In genomic region chr10:11516419-11516721, GRCh38 we compare ENCODE assay signal across 14 cellular contexts.
DNase-seq lines count a peak whose midpoint lies in the region; ATAC-seq lines count a peak whose summit lies in the region.
"Had no signal": no experiment of that assay in that cellular context is flagged by ENCODE, and none has a peak within 500 bp of the region (broad histone marks: within the 10 kb centered on the region; RNA-seq: fewer than 3 reads in every experiment).

No MANE protein-coding gene starts in this region.

- ATAC-seq in GM21723 (IDR thresholded peaks at IDR 0.05; ENCODE audit: unreplicated experiment) (peak; percentile 56), HG03439 (IDR thresholded peaks at IDR 0.05; ENCODE audit: unreplicated experiment) (peak; percentile 49), naive B cell (ENCODE audit: low read depth in 2 of 2) (peak; percentile 79 to 84)

- intact Hi-C loops in activated CD4-positive, alpha-beta T cell treated with anti-CD3 and anti-CD28 coated beads, Interleukin-2, amount 10 ng/mL, durations not matched to agents 24 days and 14 days (cut with micrococcal nuclease) = loop anchor here (1.0 to 5.0 kb wide), 6 partner anchors 22 to 194 kb away; partner anchors contain the start of gene USP6NL

- no peak overlapping the region for H3K4me3 Mint-ChIP-seq in activated CD4-positive, alpha-beta T cell treated with anti-CD3 and anti-CD28 coated beads, Interleukin-2, amount 10 ng/mL, durations not matched to agents 24 days and 14 days
- peak overlapping the region in 3 of 8 donors; percentile 28 to 36 (median 34) for H3K4me3 Mint-ChIP-seq in naive B cell
- H3K4me3 Mint-ChIP-seq: T-cell had no signal

- peaks cover 46% of the 10 kb centered on the region for H3K27me3 Mint-ChIP-seq in activated CD4-positive, alpha-beta T cell treated with anti-CD3 and anti-CD28 coated beads, Interleukin-2, amount 10 ng/mL, durations not matched to agents 24 days and 14 days
- H3K27me3 Mint-ChIP-seq in naive B cell = no peaks in the 10 kb centered on the region
- H3K27me3 Mint-ChIP-seq: T-cell had no signal

- no peak overlapping the region for H3K27ac Mint-ChIP-seq in activated CD4-positive, alpha-beta T cell treated with anti-CD3 and anti-CD28 coated beads, Interleukin-2, amount 10 ng/mL, durations not matched to agents 24 days and 14 days
- peak overlapping the region in 2 of 6 donors; percentile 19 to 38 for H3K27ac Mint-ChIP-seq in naive B cell
- H3K27ac Mint-ChIP-seq: T-cell had no signal

- H3K27ac ChIP-seq in caudate nucleus (ENCODE audit: low read depth, low read length) = no peak overlapping the region
- H3K27ac ChIP-seq: colonic mucosa, gastroesophageal sphincter had no signal

- H3K9me3 Mint-ChIP-seq in activated CD4-positive, alpha-beta T cell treated with anti-CD3 and anti-CD28 coated beads, Interleukin-2, amount 10 ng/mL, durations not matched to agents 24 days and 14 days = no peaks in the 10 kb centered on the region
- H3K9me3 Mint-ChIP-seq in naive B cell = no peaks in the 10 kb centered on the region
- H3K9me3 Mint-ChIP-seq: T-cell had no signal

- no peaks in the 10 kb centered on the region for H3K36me3 Mint-ChIP-seq in activated CD4-positive, alpha-beta T cell treated with anti-CD3 and anti-CD28 coated beads, Interleukin-2, amount 10 ng/mL, durations not matched to agents 24 days and 14 days (ENCODE audit: low read depth)
- peaks cover 0 to 11% of the 10 kb centered on the region in 2 donors for H3K36me3 Mint-ChIP-seq in naive B cell
- H3K36me3 Mint-ChIP-seq: T-cell had no signal

- peaks cover 11% of the 10 kb centered on the region for H3K4me1 Mint-ChIP-seq in activated CD4-positive, alpha-beta T cell treated with anti-CD3 and anti-CD28 coated beads, Interleukin-2, amount 10 ng/mL, durations not matched to agents 24 days and 14 days
- H3K4me1 Mint-ChIP-seq in naive B cell = peaks cover 39 to 64% (median 44%) of the 10 kb centered on the region in 3 donors

- peak; percentile 65 for DNase-seq in activated CD4-positive, alpha-beta T cell treated with anti-CD3 and anti-CD28 coated beads, Interleukin-2, amount 10 ng/mL, durations not matched to agents 24 days and 14 days
- no peak for DNase-seq in activated CD4-positive, alpha-beta T cell treated with anti-CD3 and anti-CD28 coated beads, Interleukin-2, amount 50 U/mL, for 48 hours
- no peak for DNase-seq in naive B cell
- no peak for DNase-seq in caudate nucleus (lab: John Stamatoyannopoulos, UW)
- DNase-seq in T1000 (lab: John Stamatoyannopoulos, UW) = no peak
- no peak for DNase-seq in dedifferentiated amniotic fluid mesenchymal stem cell (ENCODE audit: extremely low spot score)
- DNase-seq: colonic mucosa; mesenchymal stem cell; NCI-H524; stimulated activated CD8-positive, alpha-beta memory T cell treated with anti-CD3 and anti-CD28 coated beads, Interleukin-4, amount 100 ng/mL, for 48 hours; T-cell had no signal
